ENCODE assay signal across 11 cellular contexts in genomic region chr17:65053354-65053881, GRCh38. TPM values are rescaled to one million over a fixed set of nuclear protein-coding genes. Genes with fewer than 3 reads are reported as not detected.
DNase-seq lines count a peak whose midpoint lies in the region; ATAC-seq and TF ChIP-seq lines count a peak whose summit lies in the region.
"Had no signal": no experiment of that assay in that cellular context is flagged by ENCODE, and none has a peak within 500 bp of the region (broad histone marks: within the 10 kb centered on the region; RNA-seq: fewer than 3 reads in every experiment).

No MANE protein-coding gene starts in this region.

- no peaks in the 10 kb centered on the region for H3K27me3 ChIP-seq in CD4-positive, CD25-positive, alpha-beta regulatory T cell (ENCODE audit: control insufficient read depth, insufficient read depth, low read length)
- no peaks in the 10 kb centered on the region for H3K27me3 ChIP-seq in tibial artery

- no peak for TF ChIP-seq CTCF in neural crest cell (conservative IDR thresholded peaks at IDR 0.05)
- TF ChIP-seq CTCF in tibial artery (IDR thresholded peaks at IDR 0.05) = no peak

- peak overlapping the region; percentile 21 to 98 (median 92) for H3K4me3 Mint-ChIP-seq in CD4-positive, CD25-positive, alpha-beta regulatory T cell
- peak overlapping the region in 2 of 4 donors; percentile 93 to 96 for H3K4me3 Mint-ChIP-seq in IgD-negative memory B cell
- H3K4me3 Mint-ChIP-seq in central memory CD8-positive, alpha-beta T cell = peak overlapping the region; percentile 90
- H3K4me3 Mint-ChIP-seq in neural crest cell = peak overlapping the region; percentile 96

- H3K36me3 ChIP-seq in CD4-positive, CD25-positive, alpha-beta regulatory T cell (ENCODE audit: control insufficient read depth, insufficient read depth, low read length) = peaks cover 42% of the 10 kb centered on the region
- peaks cover 26 to 38% (median 32%) of the 10 kb centered on the region in 3 donors for H3K36me3 ChIP-seq in tibial artery

- peak overlapping the region; percentile 97 for H3K27ac ChIP-seq in CD4-positive, CD25-positive, alpha-beta regulatory T cell (ENCODE audit: insufficient read depth, low read length, poor library complexity, severe bottlenecking)
- H3K27ac ChIP-seq in tibial artery = peak overlapping the region in 1 of 2 donors; percentile 98

- DNase-seq in CD4-positive, CD25-positive, alpha-beta regulatory T cell = no peak
- no peak for DNase-seq in central memory CD8-positive, alpha-beta T cell (ENCODE audit: low spot score in 2 of 2)
- DNase-seq in neural crest cell (ENCODE audit: low read depth, low spot score) (no peak), NCI-H2029 (lab: John Stamatoyannopoulos, UW) (no peak), tibial artery (no peak)
- DNase-seq in activated CD4-positive, CD25-positive, alpha-beta regulatory T cell (lab: John Stamatoyannopoulos, UW) = no peak
- DNase-seq: NCI-H187 treated with DMSO at 0.1 percent for 48 hours; NK-92 treated with Interleukin-12 subunit alpha and Interleukin-12 subunit beta, amount 100 ng/mL, for 24 hours; stimulated activated CD4-positive, alpha-beta T cell treated with anti-CD3 and anti-CD28 coated beads, Interleukin-12 subunit alpha, Interleukin-12 subunit beta, amount 100 ng/mL, for 4 hours had no signal

- intact Hi-C loops in tibial artery (cut with DNase I; ENCODE audit: low total_unique reads) = no loop called here

- H3K27me3 Mint-ChIP-seq in CD4-positive, CD25-positive, alpha-beta regulatory T cell = no peaks in the 10 kb centered on the region
- H3K27me3 Mint-ChIP-seq in IgD-negative memory B cell (no peaks in the 10 kb centered on the region), neural crest cell (ENCODE audit: low read depth) (no peaks in the 10 kb centered on the region)
- H3K27me3 Mint-ChIP-seq in central memory CD8-positive, alpha-beta T cell = no peaks in the 10 kb centered on the region

- H3K4me3 ChIP-seq in CD4-positive, CD25-positive, alpha-beta regulatory T cell (ENCODE audit: low read depth, low read length) = peak overlapping the region; percentile 95
- no peak overlapping the region for H3K4me3 ChIP-seq in tibial artery

- H3K9me3 Mint-ChIP-seq in CD4-positive, CD25-positive, alpha-beta regulatory T cell = no peaks in the 10 kb centered on the region
- H3K9me3 Mint-ChIP-seq in IgD-negative memory B cell (no peaks in the 10 kb centered on the region), neural crest cell (no peaks in the 10 kb centered on the region)
- H3K9me3 Mint-ChIP-seq in central memory CD8-positive, alpha-beta T cell = no peaks in the 10 kb centered on the region

- peaks cover 37% of the 10 kb centered on the region for H3K36me3 Mint-ChIP-seq in CD4-positive, CD25-positive, alpha-beta regulatory T cell
- H3K36me3 Mint-ChIP-seq in IgD-negative memory B cell = no peaks in the 10 kb centered on the region
- H3K36me3 Mint-ChIP-seq in central memory CD8-positive, alpha-beta T cell (ENCODE audit: insufficient read depth) = peaks cover 66% of the 10 kb centered on the region
- peaks cover 4% of the 10 kb centered on the region for H3K36me3 Mint-ChIP-seq in neural crest cell (ENCODE audit: low read depth)

- peaks cover 36 to 83% (median 54%) of the 10 kb centered on the region in 4 donors for H3K4me1 Mint-ChIP-seq in CD4-positive, CD25-positive, alpha-beta regulatory T cell
- H3K4me1 Mint-ChIP-seq in IgD-negative memory B cell = peaks cover 41 to 51% (median 50%) of the 10 kb centered on the region in 3 donors
- H3K4me1 Mint-ChIP-seq in central memory CD8-positive, alpha-beta T cell = peaks cover 74% of the 10 kb centered on the region
- H3K4me1 Mint-ChIP-seq in neural crest cell = peaks cover 24% of the 10 kb centered on the region

- H3K27ac Mint-ChIP-seq in CD4-positive, CD25-positive, alpha-beta regulatory T cell = peak overlapping the region; percentile 41 to 98 (median 96)
- H3K27ac Mint-ChIP-seq in IgD-negative memory B cell = peak overlapping the region in 2 of 3 donors; percentile 29 to 68
- H3K27ac Mint-ChIP-seq in central memory CD8-positive, alpha-beta T cell (ENCODE audit: low read depth) = peak overlapping the region; percentile 99
- H3K27ac Mint-ChIP-seq in neural crest cell (ENCODE audit: unreplicated experiment) = no peak overlapping the region

- H3K4me1 ChIP-seq in CD4-positive, CD25-positive, alpha-beta regulatory T cell (ENCODE audit: control insufficient read depth, insufficient read depth, low read length, poor library complexity, severe bottlenecking) = peaks cover 57% of the 10 kb centered on the region
- peaks cover 0 to 68% (median 42%) of the 10 kb centered on the region in 4 donors for H3K4me1 ChIP-seq in tibial artery

- ATAC-seq in CD4-positive, CD25-positive, alpha-beta regulatory T cell (ENCODE audit: low read depth in 2 of 2) = no peak
- ATAC-seq in central memory CD8-positive, alpha-beta T cell (replicated peaks; ENCODE audit: extremely low read depth, poor library complexity, severe bottlenecking) = no peak
- no peak for ATAC-seq in GM18907 (IDR thresholded peaks at IDR 0.05; ENCODE audit: unreplicated experiment)

- no peaks in the 10 kb centered on the region for H3K9me3 ChIP-seq in CD4-positive, CD25-positive, alpha-beta regulatory T cell (ENCODE audit: control insufficient read depth in 2 of 2, low read length in 2 of 2)
- H3K9me3 ChIP-seq in tibial artery = no peaks in the 10 kb centered on the region

RNA-seq across cellular contexts. Expression of gene GNA13, which starts 3.1 kb away (rescaled TPM):
- total RNA-seq in CD4-positive, CD25-positive, alpha-beta regulatory T cell = 127 TPM
- 10 to 100 TPM; 51.4 to 58.0 (median 53.3) TPM for polyA plus RNA-seq in CD4-positive, CD25-positive, alpha-beta regulatory T cell
- polyA plus RNA-seq in IgD-negative memory B cell = 37.3 TPM
- total RNA-seq in neural crest cell = 48.1 and 49.9 TPM in 2 replicates
